ENCODE assay signal across 9 cellular contexts in the genomic region with DNA sequence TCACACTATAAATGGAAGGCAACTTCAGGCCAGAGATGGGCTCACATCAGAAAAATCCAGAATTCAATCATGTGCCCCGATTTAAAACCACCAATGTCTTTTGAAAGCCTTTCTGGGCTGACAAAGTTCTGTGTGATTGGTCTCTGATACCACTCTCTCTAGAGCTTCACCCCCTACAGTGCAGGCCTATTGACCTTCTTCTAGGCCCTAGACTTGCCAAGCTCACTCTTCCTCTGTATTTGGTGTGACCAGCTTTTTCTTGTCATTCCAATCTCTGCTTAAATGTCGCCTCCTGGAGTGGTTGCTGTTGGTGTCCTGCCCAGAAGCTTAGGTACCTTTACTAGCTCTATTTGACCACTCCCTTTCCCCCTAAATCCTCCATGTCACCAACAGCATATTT.
"Had no signal": no experiment of that assay in that cellular context is flagged by ENCODE, and none has a peak within 500 bp of the region (broad histone marks: within the 10 kb centered on the region; RNA-seq: fewer than 3 reads in every experiment).

No MANE protein-coding gene starts in this region.

- H3K27me3 ChIP-seq: ascending aorta, breast epithelium, sigmoid colon had no signal

- H3K4me3 ChIP-seq: ascending aorta, breast epithelium, sigmoid colon, thoracic aorta had no signal

- H3K9me3 ChIP-seq: ascending aorta, thoracic aorta had no signal

- H3K36me3 ChIP-seq: ascending aorta, breast epithelium, sigmoid colon, thoracic aorta had no signal

- H3K4me1 ChIP-seq: ascending aorta, breast epithelium, sigmoid colon had no signal

- DNase-seq: activated CD8-positive, alpha-beta memory T cell treated with anti-CD3 and anti-CD28 coated beads, Interleukin-2, amount 50 U/mL, for 48 hours; dermis blood vessel endothelial cell; head of caudate nucleus; sigmoid colon; SW 1271 had no signal

- H3K27ac ChIP-seq: ascending aorta, breast epithelium, parathyroid adenoma, sigmoid colon, thoracic aorta had no signal
